Comparison of ENCODE assay signal across 13 cellular contexts in the genomic region with DNA sequence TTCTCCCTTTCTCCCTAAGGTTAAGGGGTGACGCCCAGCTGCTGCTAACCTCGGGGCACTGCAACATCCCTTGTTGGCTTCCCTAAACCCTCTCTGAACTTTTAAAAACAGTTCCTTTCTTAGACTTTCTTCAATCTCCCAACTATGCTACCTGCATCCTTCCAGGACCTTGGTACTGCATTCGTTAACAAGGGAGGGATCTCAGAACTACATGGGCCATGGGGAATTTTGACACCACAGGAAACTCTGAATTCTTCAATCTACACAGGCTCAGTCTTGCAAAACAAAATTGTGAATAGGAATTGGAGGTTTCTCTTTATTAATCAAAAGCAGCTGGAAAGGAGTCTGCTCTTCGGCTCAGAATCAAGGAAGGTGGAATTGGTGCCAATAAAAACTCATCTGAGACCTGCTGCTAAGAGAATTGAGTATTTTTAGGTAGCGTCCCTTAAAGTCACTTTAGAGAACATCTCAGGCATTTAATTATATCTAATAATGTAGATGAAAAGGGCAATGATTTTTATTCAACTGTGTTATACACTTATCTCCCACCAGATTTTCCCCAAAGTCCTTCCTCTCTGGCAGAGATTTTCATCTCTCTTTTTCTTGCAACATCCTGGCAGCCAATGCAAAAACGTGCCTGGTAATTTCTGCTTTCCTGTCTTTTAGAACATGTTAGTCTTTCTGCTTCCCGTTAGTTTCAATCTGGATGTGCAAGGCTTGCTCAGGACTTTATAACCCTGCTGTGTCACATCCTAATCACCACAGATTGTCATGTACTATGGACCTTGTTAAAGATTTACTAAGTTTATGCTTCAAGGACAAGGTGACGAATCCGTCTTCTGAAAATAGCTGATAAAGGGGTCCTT.
A peak's percentile ranks its signal among the peaks of the same experiment; 100 is the strongest.
DNase-seq lines count a peak whose midpoint lies in the region; ATAC-seq and TF ChIP-seq lines count a peak whose summit lies in the region.
"Had no signal": no experiment of that assay in that cellular context is flagged by ENCODE, and none has a peak within 500 bp of the region (broad histone marks: within the 10 kb centered on the region; RNA-seq: fewer than 3 reads in every experiment).

No MANE protein-coding gene starts in this region.

- H3K9me3 ChIP-seq in iPS-20b (ENCODE audit: insufficient read depth, low read depth, low read length): no peaks in the 10 kb centered on the region
- no peaks in the 10 kb centered on the region for H3K9me3 ChIP-seq in stomach

- TF ChIP-seq EP300 in stomach (IDR thresholded peaks at IDR 0.05): no peak

- WGBS in stomach, 5 donors: 53 to 60% (median 58%) methylated on average over 9 of the region's 9 CpGs

- no peak for TF ChIP-seq CTCF in stomach (IDR thresholded peaks at IDR 0.05)

- intact Hi-C loops in stomach (cut with DNase I; ENCODE audit: low total_unique reads): no loop called here

- no peak overlapping the region for H3K4me3 ChIP-seq in iPS-20b (ENCODE audit: low read length)
- no peak overlapping the region for H3K4me3 ChIP-seq in stomach

- H3K27ac ChIP-seq in iPS-20b (ENCODE audit: low read length): no peak overlapping the region
- peak overlapping the region in 2 of 5 donors; percentile 22 to 53 for H3K27ac ChIP-seq in stomach

- no peak for ATAC-seq in GM19328 (IDR thresholded peaks at IDR 0.05; ENCODE audit: unreplicated experiment)
- no peak for ATAC-seq in GM21515 (IDR thresholded peaks at IDR 0.05; ENCODE audit: unreplicated experiment)
- ATAC-seq: stimulated activated naive CD8-positive, alpha-beta T cell treated with anti-CD3 and anti-CD28 coated beads, Interleukin-15, Interleukin-2, amounts not matched to agents 100 U/mL and 50 U/mL, for 24 hours had no signal

- no peak for TF ChIP-seq POLR2A in stomach (IDR thresholded peaks at IDR 0.05)

- H3K9ac ChIP-seq in iPS-20b (ENCODE audit: low read depth, low read length): peak overlapping the region; percentile 21; the same call in 1 of the 2 replicates

- peak; percentile 33 for DNase-seq in GM04503 (ENCODE audit: low read depth)
- DNase-seq in brain pericyte (ENCODE audit: low read depth, low spot score): peak; percentile 34
- DNase-seq in stromal cell of bone marrow (ENCODE audit: low read depth): peak; percentile 42
- DNase-seq in stomach: no peak
- DNase-seq in NCI-H748 treated with DMSO at 0.1 percent for 48 hours (lab: John Stamatoyannopoulos, UW): no peak
- DNase-seq: activated CD4-positive, alpha-beta T cell treated with anti-CD3 and anti-CD28 coated beads, Interleukin-2, amount 50 U/mL, for 4 hours; activated naive CD8-positive, alpha-beta T cell treated with anti-CD3 and anti-CD28 coated beads, Interleukin-2, amount 10 ng/mL, durations not matched to agents 7 days and 5 days; foreskin melanocyte; NCI-H774; stimulated activated naive CD8-positive, alpha-beta T cell treated with anti-CD3 and anti-CD28 coated beads, Interleukin-15, Interleukin-2, amounts not matched to agents 100 U/mL and 50 U/mL, for 24 hours had no signal

- H3K4me1 ChIP-seq in iPS-20b (ENCODE audit: insufficient read depth, low read length): peaks cover 22% of the 10 kb centered on the region
- H3K4me1 ChIP-seq in stomach: peaks cover 4 to 26% (median 13%) of the 10 kb centered on the region in 4 donors

- H3K36me3 ChIP-seq in iPS-20b (ENCODE audit: insufficient read depth, low read depth, low read length) (no peaks in the 10 kb centered on the region), stomach (peaks cover 0 to 53% (median 41%) of the 10 kb centered on the region in 4 donors)

- H3K27me3 ChIP-seq in iPS-20b (ENCODE audit: insufficient read depth, low read length): no peaks in the 10 kb centered on the region
- no peaks in the 10 kb centered on the region for H3K27me3 ChIP-seq in stomach

Comparison
In these comparisons a context has a peak if more than half of its experiments do, and no peak if none do; other contexts are left out.
1. DNase-seq: peak in GM04503 (single experiment), brain pericyte (single experiment) and stromal cell of bone marrow (single experiment); none in stomach (single experiment) and NCI-H748 treated with DMSO at 0.1 percent for 48 hours (single experiment).